Comparison of ENCODE assay signal across 8 cellular contexts in the genomic region with DNA sequence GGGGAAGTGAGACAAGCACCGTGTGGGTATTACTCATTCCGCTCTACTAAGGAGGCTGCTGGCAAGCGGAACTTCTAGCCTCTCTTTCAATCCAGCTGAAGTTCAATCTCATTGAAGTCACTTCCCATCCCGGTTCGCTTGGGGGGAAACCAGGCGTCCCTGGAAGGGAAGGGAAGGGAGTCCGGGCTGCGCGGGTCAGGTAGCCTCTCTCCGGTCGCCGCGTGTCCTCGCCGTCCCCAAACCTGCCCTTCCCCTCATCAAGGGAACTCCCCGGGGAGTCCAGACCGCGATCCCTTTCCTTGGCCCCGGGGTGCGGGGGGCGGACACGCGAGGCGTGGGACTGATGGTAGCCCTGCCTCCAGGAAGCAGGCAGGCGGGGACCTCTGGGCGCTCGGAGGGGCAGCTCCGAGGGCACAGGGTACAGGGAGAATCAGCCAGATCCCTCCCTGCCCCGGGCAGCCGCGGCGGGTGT. TPM values are rescaled to one million over a fixed set of nuclear protein-coding genes. Genes with fewer than 3 reads are reported as not detected.
A peak's percentile ranks its signal among the peaks of the same experiment; 100 is the strongest.
DNase-seq lines count a peak whose midpoint lies in the region; ATAC-seq and TF ChIP-seq lines count a peak whose summit lies in the region.

No MANE protein-coding gene starts in this region.

- no peak for TF ChIP-seq POLR2A in erythroblast (IDR thresholded peaks at IDR 0.05; ENCODE audit: low read length)

- peak; percentile 53 for DNase-seq in 8988T
- DNase-seq in NCI-H510A (lab: John Stamatoyannopoulos, UW) = peak; percentile 4
- DNase-seq in activated CD8-positive, alpha-beta memory T cell treated with anti-CD3 and anti-CD28 coated beads, Interleukin-2, amount 50 U/mL, for 48 hours = peak; percentile 83
- peak; percentile 25 to 34 for DNase-seq in erythroblast (lab: John Stamatoyannopoulos, UW)
- peak; percentile 69 for DNase-seq in myocyte (ENCODE audit: low read depth)
- peak; percentile 60 for DNase-seq in stromal cell of bone marrow (ENCODE audit: low read depth)

- ATAC-seq in GM18502 (IDR thresholded peaks at IDR 0.05; ENCODE audit: poor library complexity, unreplicated experiment) = peak; percentile 80
- peak; percentile 71 for ATAC-seq in HG02884 (IDR thresholded peaks at IDR 0.05; ENCODE audit: unreplicated experiment)

RNA-seq across cellular contexts. Expression of gene ZEB1, which starts 0.6 kb away (rescaled TPM):
- total RNA-seq in myocyte = 147 and 186 TPM in 2 replicates
- polyA plus RNA-seq in myocyte (2012) = 31.5 TPM

Comparison
In these comparisons a context has a peak if more than half of its experiments do, and no peak if none do; other contexts are left out.
1. Peak in every context shown above with its lines: DNase-seq and ATAC-seq.
2. DNase-seq: peak in every context shown above with its lines; median percentile 83 in activated CD8-positive, alpha-beta memory T cell treated with anti-CD3 and anti-CD28 coated beads, Interleukin-2, amount 50 U/mL, for 48 hours; 69 in myocyte; 60 in stromal cell of bone marrow; 53 in 8988T; 30 in erythroblast; 4 in NCI-H510A.